29 cellular contexts compared by ENCODE assay signal in the genomic region with DNA sequence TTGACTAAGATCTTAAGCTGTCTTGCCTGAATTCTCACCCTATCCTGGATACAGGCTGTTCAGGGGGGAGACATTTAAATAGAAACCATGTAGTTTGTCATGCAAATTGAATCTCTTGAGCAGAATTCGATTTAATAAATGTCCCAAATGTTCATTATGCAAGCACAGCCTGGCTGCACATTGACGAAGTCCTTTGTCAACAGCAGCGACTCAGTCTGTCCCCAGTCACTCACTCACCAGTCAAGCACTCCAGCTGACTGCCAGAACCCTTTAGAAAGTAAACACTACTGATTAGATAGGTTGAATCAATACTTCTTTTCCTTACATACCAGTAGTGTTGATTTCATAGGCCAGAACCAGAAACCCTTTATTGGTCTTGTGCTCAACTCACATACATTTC. TPM values are rescaled to one million over a fixed set of nuclear protein-coding genes. Genes with fewer than 3 reads are reported as not detected.
DNase-seq lines count a peak whose midpoint lies in the region; ATAC-seq, FAIRE-seq and TF ChIP-seq lines count a peak whose summit lies in the region.
"Had no signal": no experiment of that assay in that cellular context is flagged by ENCODE, and none has a peak within 500 bp of the region (broad histone marks: within the 10 kb centered on the region; RNA-seq: fewer than 3 reads in every experiment).

No MANE protein-coding gene starts in this region.

- H3K4me3 ChIP-seq in right cardiac atrium (ENCODE audit: low read length) (no peak overlapping the region), small intestine (ENCODE audit: low read depth in 1 of 2, low read length in 2 of 2) (no peak overlapping the region)
- H3K4me3 ChIP-seq: coronary artery, suprapubic skin had no signal

- TF ChIP-seq CTCF in WTC11 (IDR thresholded peaks at IDR 0.05) = no peak

- no peaks in the 10 kb centered on the region for H3K9me3 Mint-ChIP-seq in stimulated activated memory B cell treated with anti-CD40 and anti-IgM and Interleukin-4, amounts not matched to agents 10 μg/mL and 1 μg/mL and 100 μg/mL, for 72 hours
- H3K9me3 Mint-ChIP-seq in WTC11 = no peaks in the 10 kb centered on the region
- H3K9me3 Mint-ChIP-seq: mesothelial cell of epicardium had no signal

- no peaks in the 10 kb centered on the region for H3K36me3 ChIP-seq in small intestine (ENCODE audit: control insufficient read depth in 2 of 2, insufficient read depth in 2 of 2, low read length in 2 of 2)
- H3K36me3 ChIP-seq: suprapubic skin had no signal

- intact Hi-C loops in Right ventricle myocardium inferior (cut with DNase I) = no loop called here
- intact Hi-C loops in right cardiac atrium (cut with DNase I) = no loop called here
- intact Hi-C loops in head of caudate nucleus (cut with DNase I) = no loop called here

- H3K4me1 Mint-ChIP-seq in stimulated activated memory B cell treated with anti-CD40 and anti-IgM and Interleukin-4, amounts not matched to agents 10 μg/mL and 1 μg/mL and 100 μg/mL, for 72 hours = no peaks in the 10 kb centered on the region
- H3K4me1 Mint-ChIP-seq in WTC11 = 0 out of 2 replicates have a peak, but pooled peaks cover 7% of the 10 kb centered on the region
- H3K4me1 Mint-ChIP-seq: activated CD4-positive, alpha-beta T cell treated with anti-CD3 and anti-CD28 coated beads for 36 hours; naive thymus-derived CD8-positive, alpha-beta T cell had no signal

- ATAC-seq in Right ventricle myocardium inferior (peak; percentile 69), right cardiac atrium (no peak), WTC11 (no peak)
- ATAC-seq in stimulated activated memory B cell treated with anti-CD40 and anti-IgM and Interleukin-4, amounts not matched to agents 10 μg/mL and 1 μg/mL and 100 μg/mL, for 72 hours = no peak
- ATAC-seq: activated CD4-positive, alpha-beta T cell treated with anti-CD3 and anti-CD28 coated beads for 36 hours; effector memory CD8-positive, alpha-beta T cell; esophagus mucosa; naive thymus-derived CD8-positive, alpha-beta T cell had no signal

- WGBS in right cardiac atrium = 15% methylated on average over 3 of the region's 3 CpGs
- 6 to 38% (median 11%) methylated on average over 3 of the region's 3 CpGs for WGBS in small intestine, 3 donors

- no peak for FAIRE-seq in small intestine (lab: Jason Lieb, UNC)
- FAIRE-seq: GM19239 had no signal

- CTCF ChIA-PET in WTC11 (lab: Charles Lee) = no interaction called here

- H3K4me3 Mint-ChIP-seq in stimulated activated memory B cell treated with anti-CD40 and anti-IgM and Interleukin-4, amounts not matched to agents 10 μg/mL and 1 μg/mL and 100 μg/mL, for 72 hours = no peak overlapping the region
- H3K4me3 Mint-ChIP-seq in WTC11 = no peak overlapping the region
- H3K4me3 Mint-ChIP-seq: activated CD4-positive, alpha-beta T cell treated with anti-CD3 and anti-CD28 coated beads for 36 hours; activated naive CD8-positive, alpha-beta T cell; effector memory CD8-positive, alpha-beta T cell; mesothelial cell of epicardium; naive thymus-derived CD8-positive, alpha-beta T cell had no signal

- H3K27ac ChIP-seq in right cardiac atrium (ENCODE audit: low read length) (no peak overlapping the region), small intestine (ENCODE audit: low read depth in 1 of 2, low read length in 1 of 2) (no peak overlapping the region)
- H3K27ac ChIP-seq: KMS-11, suprapubic skin had no signal

- POLR2A ChIA-PET in WTC11 (lab: Charles Lee) = no interaction called here

- DNase-seq in Right ventricle myocardium inferior (ENCODE audit: missing footprints) (no peak), right cardiac atrium (no peak), NCI-H345 treated with DMSO at 0.1 percent for 48 hours (lab: John Stamatoyannopoulos, UW; ENCODE audit: unreplicated experiment) (peak; percentile 26), iPS-NIHi7 (ENCODE audit: extremely low spot score) (peak; percentile 15), small intestine (peak; percentile 88), head of caudate nucleus (no peak), WTC11 (ENCODE audit: low spot score) (no peak)
- DNase-seq: activated CD4-positive, alpha-beta T cell treated with anti-CD3 and anti-CD28 coated beads for 36 hours; activated T-cell treated with anti-CD3 and anti-CD28 coated beads for 4 hours; anterior cingulate cortex; DND-41; effector memory CD8-positive, alpha-beta T cell; foreskin fibroblast; HCEC 1CT; naive thymus-derived CD8-positive, alpha-beta T cell; NCI-H1417 treated with DMSO at 0.1 percent for 48 hours; retina; RPMI8226; stimulated activated CD4-positive, alpha-beta T cell treated with anti-CD3 and anti-CD28 coated beads, Interleukin-2, amount 100 ng/mL, for 48 hours had no signal

- no peaks in the 10 kb centered on the region for H3K27me3 Mint-ChIP-seq in stimulated activated memory B cell treated with anti-CD40 and anti-IgM and Interleukin-4, amounts not matched to agents 10 μg/mL and 1 μg/mL and 100 μg/mL, for 72 hours
- no peaks in the 10 kb centered on the region for H3K27me3 Mint-ChIP-seq in WTC11 (ENCODE audit: low read depth)
- H3K27me3 Mint-ChIP-seq: activated naive CD8-positive, alpha-beta T cell; effector memory CD8-positive, alpha-beta T cell had no signal

- H3K27me3 ChIP-seq in right cardiac atrium (ENCODE audit: control insufficient read depth, insufficient read depth) = no peaks in the 10 kb centered on the region
- H3K27me3 ChIP-seq in small intestine (ENCODE audit: control insufficient read depth in 2 of 2, insufficient read depth in 2 of 2, low read length in 2 of 2) = no peaks in the 10 kb centered on the region
- H3K27me3 ChIP-seq: suprapubic skin had no signal

- H3K4me1 ChIP-seq in right cardiac atrium (ENCODE audit: control insufficient read depth, insufficient read depth, low read length) (no peaks in the 10 kb centered on the region), small intestine (ENCODE audit: control insufficient read depth in 2 of 2, insufficient read depth in 1 of 2, low read depth in 1 of 2, low read length in 1 of 2) (peaks cover 0 to 8% of the 10 kb centered on the region in 2 donors)
- H3K4me1 ChIP-seq: suprapubic skin had no signal

- H3K27ac Mint-ChIP-seq in stimulated activated memory B cell treated with anti-CD40 and anti-IgM and Interleukin-4, amounts not matched to agents 10 μg/mL and 1 μg/mL and 100 μg/mL, for 72 hours = no peak overlapping the region
- H3K27ac Mint-ChIP-seq in WTC11 = no peak overlapping the region
- H3K27ac Mint-ChIP-seq: activated CD4-positive, alpha-beta T cell treated with anti-CD3 and anti-CD28 coated beads for 36 hours; activated naive CD8-positive, alpha-beta T cell; effector memory CD8-positive, alpha-beta T cell; mesothelial cell of epicardium; naive thymus-derived CD8-positive, alpha-beta T cell had no signal

- H3K36me3 Mint-ChIP-seq in stimulated activated memory B cell treated with anti-CD40 and anti-IgM and Interleukin-4, amounts not matched to agents 10 μg/mL and 1 μg/mL and 100 μg/mL, for 72 hours = no peaks in the 10 kb centered on the region
- no peaks in the 10 kb centered on the region for H3K36me3 Mint-ChIP-seq in WTC11
- H3K36me3 Mint-ChIP-seq: activated naive CD8-positive, alpha-beta T cell; mesothelial cell of epicardium; naive thymus-derived CD8-positive, alpha-beta T cell had no signal

- no peaks in the 10 kb centered on the region for H3K9me3 ChIP-seq in right cardiac atrium (ENCODE audit: control insufficient read depth, low read length)
- no peaks in the 10 kb centered on the region for H3K9me3 ChIP-seq in small intestine (ENCODE audit: control insufficient read depth, low read depth)
- H3K9me3 ChIP-seq: suprapubic skin had no signal

TF ChIP-seq in WTC11, 78 proteins besides CTCF, POLR2A, EP300 and RAD21 (continues in another document):
- TF ChIP-seq ZNF416 (CRISPR knock-in tag; IDR thresholded peaks at IDR 0.05) (no peak), RELA (CRISPR knock-in tag; IDR thresholded peaks at IDR 0.05; ENCODE audit: borderline replicate concordance) (no peak), FOXP1 (CRISPR knock-in tag; IDR thresholded peaks at IDR 0.05; ENCODE audit: borderline replicate concordance) (no peak), ATF1 (CRISPR knock-in tag; IDR thresholded peaks at IDR 0.05) (no peak), CREM (CRISPR knock-in tag; IDR thresholded peaks at IDR 0.05) (no peak), OVOL2 (CRISPR knock-in tag; IDR thresholded peaks at IDR 0.05; ENCODE audit: borderline replicate concordance) (no peak)
- TF ChIP-seq, protein P1, sequence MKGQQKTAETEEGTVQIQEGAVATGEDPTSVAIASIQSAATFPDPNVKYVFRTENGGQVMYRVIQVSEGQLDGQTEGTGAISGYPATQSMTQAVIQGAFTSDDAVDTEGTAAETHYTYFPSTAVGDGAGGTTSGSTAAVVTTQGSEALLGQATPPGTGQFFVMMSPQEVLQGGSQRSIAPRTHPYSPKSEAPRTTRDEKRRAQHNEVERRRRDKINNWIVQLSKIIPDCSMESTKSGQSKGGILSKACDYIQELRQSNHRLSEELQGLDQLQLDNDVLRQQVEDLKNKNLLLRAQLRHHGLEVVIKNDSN (CRISPR knock-in tag; IDR thresholded peaks at IDR 0.05) = no peak
- TF ChIP-seq, protein P2, sequence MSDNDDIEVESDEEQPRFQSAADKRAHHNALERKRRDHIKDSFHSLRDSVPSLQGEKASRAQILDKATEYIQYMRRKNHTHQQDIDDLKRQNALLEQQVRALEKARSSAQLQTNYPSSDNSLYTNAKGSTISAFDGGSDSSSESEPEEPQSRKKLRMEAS (CRISPR knock-in tag; IDR thresholded peaks at IDR 0.05) = no peak
- TF ChIP-seq, protein P3, sequence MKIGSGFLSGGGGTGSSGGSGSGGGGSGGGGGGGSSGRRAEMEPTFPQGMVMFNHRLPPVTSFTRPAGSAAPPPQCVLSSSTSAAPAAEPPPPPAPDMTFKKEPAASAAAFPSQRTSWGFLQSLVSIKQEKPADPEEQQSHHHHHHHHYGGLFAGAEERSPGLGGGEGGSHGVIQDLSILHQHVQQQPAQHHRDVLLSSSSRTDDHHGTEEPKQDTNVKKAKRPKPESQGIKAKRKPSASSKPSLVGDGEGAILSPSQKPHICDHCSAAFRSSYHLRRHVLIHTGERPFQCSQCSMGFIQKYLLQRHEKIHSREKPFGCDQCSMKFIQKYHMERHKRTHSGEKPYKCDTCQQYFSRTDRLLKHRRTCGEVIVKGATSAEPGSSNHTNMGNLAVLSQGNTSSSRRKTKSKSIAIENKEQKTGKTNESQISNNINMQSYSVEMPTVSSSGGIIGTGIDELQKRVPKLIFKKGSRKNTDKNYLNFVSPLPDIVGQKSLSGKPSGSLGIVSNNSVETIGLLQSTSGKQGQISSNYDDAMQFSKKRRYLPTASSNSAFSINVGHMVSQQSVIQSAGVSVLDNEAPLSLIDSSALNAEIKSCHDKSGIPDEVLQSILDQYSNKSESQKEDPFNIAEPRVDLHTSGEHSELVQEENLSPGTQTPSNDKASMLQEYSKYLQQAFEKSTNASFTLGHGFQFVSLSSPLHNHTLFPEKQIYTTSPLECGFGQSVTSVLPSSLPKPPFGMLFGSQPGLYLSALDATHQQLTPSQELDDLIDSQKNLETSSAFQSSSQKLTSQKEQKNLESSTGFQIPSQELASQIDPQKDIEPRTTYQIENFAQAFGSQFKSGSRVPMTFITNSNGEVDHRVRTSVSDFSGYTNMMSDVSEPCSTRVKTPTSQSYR (CRISPR knock-in tag; IDR thresholded peaks at IDR 0.05) = no peak

RNA-seq across cellular contexts. Expression of a gene that starts 27.5 kb away (rescaled TPM):
- total RNA-seq in Right ventricle myocardium inferior (3.3 TPM), right cardiac atrium (1 to 10 TPM in 3 of 4 donors, under 1 TPM in 1; 0.65 to 1.7 (median 1.1) TPM), WTC11 (2021) (0.87 to 2.6 TPM (median 1.1 TPM) in 3 replicates)
- polyA plus RNA-seq in right cardiac atrium (0.84 TPM), small intestine (1 to 10 TPM in 1 of 3 donors, under 1 TPM in 2; 0.22 to 2.4 (median 0.54) TPM)
- total RNA-seq: activated CD4-positive, alpha-beta T cell treated with anti-CD3 and anti-CD28 coated beads for 36 hours; HT-29; naive thymus-derived CD8-positive, alpha-beta T cell; T-helper 2 cell treated with Interferon-gamma antibody and Interleukin-4, amounts not matched to agents 100 ng/mL and 5 ng/mL, for 36 hours had no signal
- polyA plus RNA-seq: naive thymus-derived CD8-positive, alpha-beta T cell had no signal

Comparison
In these comparisons a context has a peak if more than half of its experiments do, and no peak if none do; other contexts are left out.
1. DNase-seq: peak in NCI-H345 treated with DMSO at 0.1 percent for 48 hours (single experiment), iPS-NIHi7 (single experiment) and small intestine (single experiment); none in Right ventricle myocardium inferior (single experiment), right cardiac atrium (0 of 3), head of caudate nucleus (0 of 42) and WTC11 (single experiment).